ENCODE assay signal across 26 cellular contexts in the genomic region with DNA sequence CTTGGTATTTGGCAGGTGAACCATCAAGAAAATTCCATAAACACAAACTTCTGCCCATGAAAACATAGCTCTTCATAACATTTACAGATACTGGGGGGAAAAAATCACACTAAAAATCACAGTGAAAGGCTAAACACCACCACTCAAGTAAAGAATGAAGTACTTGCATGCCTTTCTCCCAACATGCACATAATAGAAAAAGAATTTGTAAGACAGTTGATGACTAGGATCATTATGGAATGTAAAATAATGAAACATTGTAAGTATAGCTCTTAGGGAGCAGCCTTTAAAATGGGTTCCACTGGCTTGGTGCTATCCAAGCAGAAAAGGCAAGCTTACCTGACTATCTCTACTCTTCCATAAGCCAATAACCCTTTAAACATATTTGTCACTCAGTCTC.
"Had no signal": no experiment of that assay in that cellular context is flagged by ENCODE, and none has a peak within 500 bp of the region (broad histone marks: within the 10 kb centered on the region; RNA-seq: fewer than 3 reads in every experiment).

No MANE protein-coding gene starts in this region.

- H3K4me3 ChIP-seq: adrenal gland, Peyer's patch, SJCRH30 had no signal

- H3K4me1 Mint-ChIP-seq: activated naive CD4-positive, alpha-beta T cell treated with anti-CD3 and anti-CD28 coated beads, Interleukin-2, amount 10 ng/mL, durations not matched to agents 7 days and 5 days; activated naive CD8-positive, alpha-beta T cell treated with anti-CD3 and anti-CD28 coated beads for 36 hours had no signal

- H3K27ac ChIP-seq: adrenal gland, Peyer's patch, RWPE1, SJCRH30, VCaP had no signal

- H3K4me1 ChIP-seq: adrenal gland, Peyer's patch, SJCRH30 had no signal

- H3K4me2 ChIP-seq: SK-N-SH had no signal

- H3K9me3 ChIP-seq: adrenal gland, Peyer's patch, SJCRH30, SK-N-SH had no signal

- H3K36me3 Mint-ChIP-seq: activated naive CD4-positive, alpha-beta T cell treated with anti-CD3 and anti-CD28 coated beads, Interleukin-2, amount 10 ng/mL, durations not matched to agents 7 days and 5 days; activated naive CD8-positive, alpha-beta T cell treated with anti-CD3 and anti-CD28 coated beads for 36 hours; brain had no signal

- H3K4me3 Mint-ChIP-seq: activated CD8-positive, alpha-beta T cell treated with anti-CD3 and anti-CD28 coated beads for 36 hours; activated naive CD4-positive, alpha-beta T cell treated with anti-CD3 and anti-CD28 coated beads, Interleukin-2, amount 10 ng/mL, durations not matched to agents 7 days and 5 days; activated naive CD8-positive, alpha-beta T cell treated with anti-CD3 and anti-CD28 coated beads for 36 hours; activated T-cell treated with anti-CD3 and anti-CD28 coated beads, Interleukin-2, amount 50 U/mL, for 72 hours; brain had no signal

- H3K9me3 Mint-ChIP-seq: activated CD8-positive, alpha-beta T cell treated with anti-CD3 and anti-CD28 coated beads for 36 hours; activated naive CD8-positive, alpha-beta T cell treated with anti-CD3 and anti-CD28 coated beads for 36 hours; activated T-helper 2 cell treated with anti-CD3 and anti-CD28 coated beads, Interferon-gamma antibody, Interleukin-2, Interleukin-4, amounts not matched to agents 10 μg/mL and 5 μg/mL and 100 μg/mL, durations not matched to agents 14 hours and 24 hours and 36 hours; brain had no signal

- H3K9ac ChIP-seq: SK-N-SH had no signal

- H3K27me3 Mint-ChIP-seq: activated CD8-positive, alpha-beta T cell treated with anti-CD3 and anti-CD28 coated beads for 36 hours; activated naive CD4-positive, alpha-beta T cell treated with anti-CD3 and anti-CD28 coated beads, Interleukin-2, amount 10 ng/mL, durations not matched to agents 7 days and 5 days; activated naive CD8-positive, alpha-beta T cell treated with anti-CD3 and anti-CD28 coated beads for 36 hours; brain had no signal

- H3K36me3 ChIP-seq: adrenal gland, Peyer's patch, SJCRH30 had no signal

- H3K27ac Mint-ChIP-seq: activated CD8-positive, alpha-beta T cell treated with anti-CD3 and anti-CD28 coated beads for 36 hours; activated naive CD4-positive, alpha-beta T cell treated with anti-CD3 and anti-CD28 coated beads, Interleukin-2, amount 10 ng/mL, durations not matched to agents 7 days and 5 days; activated naive CD8-positive, alpha-beta T cell treated with anti-CD3 and anti-CD28 coated beads for 36 hours; activated T-cell treated with anti-CD3 and anti-CD28 coated beads, Interleukin-2, amount 50 U/mL, for 72 hours; activated T-helper 2 cell treated with anti-CD3 and anti-CD28 coated beads, Interferon-gamma antibody, Interleukin-2, Interleukin-4, amounts not matched to agents 10 μg/mL and 5 μg/mL and 100 μg/mL, durations not matched to agents 14 hours and 24 hours and 36 hours; brain had no signal

- ATAC-seq: activated CD8-positive, alpha-beta T cell treated with anti-CD3 and anti-CD28 coated beads for 36 hours; activated T-cell treated with anti-CD3 and anti-CD28 coated beads, Interleukin-2, amount 50 U/mL, for 72 hours had no signal

- H3K27me3 ChIP-seq: adrenal gland, Peyer's patch, SJCRH30 had no signal

- DNase-seq: activated CD4-positive, alpha-beta T cell treated with anti-CD3 and anti-CD28 coated beads, Interleukin-2, amount 50 U/mL, for 1 hour; activated CD4-positive, CD25-positive, alpha-beta regulatory T cell; activated CD8-positive, alpha-beta memory T cell treated with anti-CD3 and anti-CD28 coated beads, Interleukin-2, amount 50 U/mL, for 4 hours; activated CD8-positive, alpha-beta T cell treated with anti-CD3 and anti-CD28 coated beads for 36 hours; activated gamma-delta T cell treated with Interleukin-2 at 50 U/mL for 16 hours; activated naive CD4-positive, alpha-beta T cell treated with anti-CD3 and anti-CD28 coated beads, Interleukin-2, amount 10 ng/mL, durations not matched to agents 7 days and 5 days; activated naive CD8-positive, alpha-beta T cell treated with anti-CD3 and anti-CD28 coated beads for 36 hours; activated T-cell treated with anti-CD3 and anti-CD28 coated beads, Interleukin-2, amount 50 U/mL, for 72 hours; adrenal gland; aorta; cerebellar nuclear complex; NCI-H1048; NCI-H146; NCI-H187 treated with DMSO at 0.1 percent for 48 hours; NCI-H2081 treated with DMSO at 0.1 percent for 48 hours; NCI-H446; NCI-H524; Peyer's patch; Right ventricle myocardium superior; SJCRH30; SK-N-SH; T-helper 1 cell had no signal
